34 cellular contexts compared by ENCODE assay signal in the genomic region with DNA sequence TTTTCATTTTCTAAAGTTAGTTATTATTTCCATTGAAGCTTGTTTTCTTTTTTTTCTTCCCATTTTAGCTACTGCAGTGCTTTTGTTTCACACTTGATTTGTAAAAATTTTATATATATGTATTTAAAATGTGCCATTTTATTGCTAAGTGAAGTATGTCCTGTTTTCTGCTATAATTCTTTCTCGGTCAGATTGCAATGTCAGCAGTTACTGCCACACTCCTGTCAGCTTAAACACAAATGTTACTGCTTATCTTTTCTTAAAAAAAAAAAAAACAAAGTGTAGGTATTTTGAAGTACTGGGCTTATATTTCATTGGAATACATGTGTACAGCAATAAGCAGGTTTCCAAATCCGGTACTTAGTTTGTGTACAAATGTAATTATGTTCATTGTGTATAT.
"Had no signal": no experiment of that assay in that cellular context is flagged by ENCODE, and none has a peak within 500 bp of the region (broad histone marks: within the 10 kb centered on the region; RNA-seq: fewer than 3 reads in every experiment).

No MANE protein-coding gene starts in this region.

- ATAC-seq: activated CD4-positive, CD25-positive, alpha-beta regulatory T cell treated with anti-CD3 and anti-CD28 coated beads, Interleukin-2, amount 50 U/mL, for 24 hours; activated CD8-positive, alpha-beta T cell treated with anti-CD3 and anti-CD28 coated beads for 36 hours; activated naive CD8-positive, alpha-beta T cell treated with anti-CD3 and anti-CD28 coated beads, Interleukin-2, amount 50 U/mL, for 24 hours; body of pancreas; effector memory CD8-positive, alpha-beta T cell; foreskin keratinocyte; gastrocnemius medialis; heart left ventricle; T-helper 17 cell had no signal

- H3K9me3 ChIP-seq: adrenal gland, body of pancreas, esophagus muscularis mucosa, gastrocnemius medialis, heart left ventricle had no signal

- H3K36me3 ChIP-seq: gastrocnemius medialis had no signal

- H3K4me3 ChIP-seq: adrenal gland, body of pancreas, coronary artery, dorsolateral prefrontal cortex, esophagus muscularis mucosa, gastrocnemius medialis, heart left ventricle had no signal

- H3K27me3 Mint-ChIP-seq: activated CD8-positive, alpha-beta T cell treated with anti-CD3 and anti-CD28 coated beads for 36 hours; activated naive CD4-positive, alpha-beta T cell treated with anti-CD3 and anti-CD28 coated beads, Interleukin-2, amount 50 U/mL, for 24 hours; activated naive CD8-positive, alpha-beta T cell treated with anti-CD3 and anti-CD28 coated beads for 36 hours; activated naive CD8-positive, alpha-beta T cell treated with anti-CD3 and anti-CD28 coated beads, Interleukin-2, amount 50 U/mL, for 24 hours; central memory CD8-positive, alpha-beta T cell; dendritic cell treated with granulocyte-macrophage colony-stimulating factor and Interleukin-4, amounts not matched to agents 40 ng/mL and 50 ng/mL, for 4 days; effector memory CD8-positive, alpha-beta T cell; T-helper 17 cell had no signal

- H3K27me3 ChIP-seq: adrenal gland, body of pancreas, dorsolateral prefrontal cortex, esophagus muscularis mucosa, foreskin keratinocyte, gastrocnemius medialis, heart left ventricle had no signal

- H3K4me1 Mint-ChIP-seq: activated B cell treated with CpG ODN at 0.5 μM for 24 hours; activated naive CD4-positive, alpha-beta T cell treated with anti-CD3 and anti-CD28 coated beads, Interleukin-2, amount 50 U/mL, for 24 hours; activated naive CD8-positive, alpha-beta T cell treated with anti-CD3 and anti-CD28 coated beads for 36 hours; activated naive CD8-positive, alpha-beta T cell treated with anti-CD3 and anti-CD28 coated beads, Interleukin-2, amount 50 U/mL, for 24 hours; central memory CD8-positive, alpha-beta T cell; T-helper 17 cell had no signal

- H3K36me3 Mint-ChIP-seq: activated naive CD4-positive, alpha-beta T cell treated with anti-CD3 and anti-CD28 coated beads, Interleukin-2, amount 50 U/mL, for 24 hours; activated naive CD8-positive, alpha-beta T cell treated with anti-CD3 and anti-CD28 coated beads for 36 hours had no signal

- H3K4me3 Mint-ChIP-seq: activated B cell treated with CpG ODN at 0.5 μM for 24 hours; activated CD8-positive, alpha-beta T cell treated with anti-CD3 and anti-CD28 coated beads for 36 hours; activated naive CD4-positive, alpha-beta T cell treated with anti-CD3 and anti-CD28 coated beads for 36 hours; activated naive CD4-positive, alpha-beta T cell treated with anti-CD3 and anti-CD28 coated beads, Interleukin-2, amount 50 U/mL, for 24 hours; activated naive CD8-positive, alpha-beta T cell treated with anti-CD3 and anti-CD28 coated beads for 36 hours; activated naive CD8-positive, alpha-beta T cell treated with anti-CD3 and anti-CD28 coated beads, Interleukin-2, amount 50 U/mL, for 24 hours; activated T-helper 1 cell treated with anti-CD3 and anti-CD28 coated beads, Interleukin-12 subunit alpha, Interleukin-12 subunit beta, Interleukin-2, Interleukin-4 antibody, amounts not matched to agents 30 ng/mL and 10 ng/mL and 1 ng/mL, durations not matched to agents 14 hours and 24 hours and 36 hours; central memory CD8-positive, alpha-beta T cell; dendritic cell treated with granulocyte-macrophage colony-stimulating factor and Interleukin-4, amounts not matched to agents 40 ng/mL and 50 ng/mL, for 4 days; effector memory CD8-positive, alpha-beta T cell; T-helper 17 cell; T-helper 2 cell treated with Interferon-gamma antibody and Interleukin-4, amounts not matched to agents 5 μg/mL and 100 μg/mL, for 36 hours had no signal

- H3K27ac ChIP-seq: adrenal gland, body of pancreas, coronary artery, esophagus muscularis mucosa, foreskin keratinocyte, gastrocnemius medialis, heart left ventricle, WERI-Rb-1 had no signal

- H3K4me1 ChIP-seq: adrenal gland, body of pancreas, foreskin keratinocyte, gastrocnemius medialis, heart left ventricle had no signal

- DNase-seq: activated B cell treated with CpG ODN at 0.5 μM for 24 hours; activated CD4-positive, alpha-beta T cell treated with anti-CD3 and anti-CD28 coated beads for 48 hours; activated CD4-positive, alpha-beta T cell treated with anti-CD3 and anti-CD28 coated beads, Interleukin-2, amount 50 U/mL, for 1 hour; activated CD4-positive, alpha-beta T cell treated with anti-CD3 and anti-CD28 coated beads, Interleukin-2, amount 50 U/mL, for 48 hours; activated CD8-positive, alpha-beta memory T cell treated with anti-CD3 and anti-CD28 coated beads for 24 hours; activated CD8-positive, alpha-beta T cell treated with anti-CD3 and anti-CD28 coated beads for 36 hours; activated effector memory CD4-positive, alpha-beta T cell treated with anti-CD3 and anti-CD28 coated beads, Interleukin-2, amount 50 U/mL, for 16 hours; activated naive CD4-positive, alpha-beta T cell treated with anti-CD3 and anti-CD28 coated beads for 36 hours; activated naive CD8-positive, alpha-beta T cell treated with anti-CD3 and anti-CD28 coated beads for 36 hours; activated naive CD8-positive, alpha-beta T cell treated with anti-CD3 and anti-CD28 coated beads, Interleukin-2, amount 50 U/mL, for 24 hours; activated T-cell treated with anti-CD3 and anti-CD28 coated beads, Interleukin-2, amount 50 U/mL, for 48 hours; adrenal gland; amygdala; aorta; body of pancreas; dorsolateral prefrontal cortex; effector memory CD8-positive, alpha-beta T cell; erythroblast; foreskin keratinocyte; gastrocnemius medialis; glutamatergic neuron; heart left ventricle; T-helper 17 cell; T1000; WERI-Rb-1 had no signal

- H3K27ac Mint-ChIP-seq: activated B cell treated with CpG ODN at 0.5 μM for 24 hours; activated CD8-positive, alpha-beta T cell treated with anti-CD3 and anti-CD28 coated beads for 36 hours; activated naive CD4-positive, alpha-beta T cell treated with anti-CD3 and anti-CD28 coated beads for 36 hours; activated naive CD4-positive, alpha-beta T cell treated with anti-CD3 and anti-CD28 coated beads, Interleukin-2, amount 50 U/mL, for 24 hours; activated naive CD8-positive, alpha-beta T cell treated with anti-CD3 and anti-CD28 coated beads for 36 hours; activated naive CD8-positive, alpha-beta T cell treated with anti-CD3 and anti-CD28 coated beads, Interleukin-2, amount 50 U/mL, for 24 hours; activated T-helper 1 cell treated with anti-CD3 and anti-CD28 coated beads, Interleukin-12 subunit alpha, Interleukin-12 subunit beta, Interleukin-2, Interleukin-4 antibody, amounts not matched to agents 30 ng/mL and 10 ng/mL and 1 ng/mL, durations not matched to agents 14 hours and 24 hours and 36 hours; activated T-helper 2 cell treated with anti-CD3 and anti-CD28 coated beads, Interferon-gamma antibody, Interleukin-2, Interleukin-4, amounts not matched to agents 10 μg/mL and 5 μg/mL and 100 μg/mL, durations not matched to agents 14 hours and 24 hours and 36 hours; dendritic cell treated with granulocyte-macrophage colony-stimulating factor and Interleukin-4, amounts not matched to agents 40 ng/mL and 50 ng/mL, for 4 days; effector memory CD8-positive, alpha-beta T cell; T-helper 17 cell; T-helper 2 cell treated with Interferon-gamma antibody and Interleukin-4, amounts not matched to agents 5 μg/mL and 100 μg/mL, for 36 hours had no signal

- H3K9me3 Mint-ChIP-seq: activated B cell treated with CpG ODN at 0.5 μM for 24 hours; activated CD8-positive, alpha-beta T cell treated with anti-CD3 and anti-CD28 coated beads for 36 hours; activated naive CD4-positive, alpha-beta T cell treated with anti-CD3 and anti-CD28 coated beads for 36 hours; activated naive CD4-positive, alpha-beta T cell treated with anti-CD3 and anti-CD28 coated beads, Interleukin-2, amount 50 U/mL, for 24 hours; activated naive CD8-positive, alpha-beta T cell treated with anti-CD3 and anti-CD28 coated beads, Interleukin-2, amount 50 U/mL, for 24 hours; activated T-helper 1 cell treated with anti-CD3 and anti-CD28 coated beads, Interleukin-12 subunit alpha, Interleukin-12 subunit beta, Interleukin-2, Interleukin-4 antibody, amounts not matched to agents 30 ng/mL and 10 ng/mL and 1 ng/mL, durations not matched to agents 14 hours and 24 hours and 36 hours; activated T-helper 2 cell treated with anti-CD3 and anti-CD28 coated beads, Interferon-gamma antibody, Interleukin-2, Interleukin-4, amounts not matched to agents 10 μg/mL and 5 μg/mL and 100 μg/mL, durations not matched to agents 14 hours and 24 hours and 36 hours; central memory CD8-positive, alpha-beta T cell; dendritic cell treated with granulocyte-macrophage colony-stimulating factor and Interleukin-4, amounts not matched to agents 40 ng/mL and 50 ng/mL, for 4 days; effector memory CD8-positive, alpha-beta T cell; T-helper 2 cell treated with Interferon-gamma antibody and Interleukin-4, amounts not matched to agents 5 μg/mL and 100 μg/mL, for 36 hours had no signal
